ENCODE assay signal across 6 cellular contexts in the genomic region with DNA sequence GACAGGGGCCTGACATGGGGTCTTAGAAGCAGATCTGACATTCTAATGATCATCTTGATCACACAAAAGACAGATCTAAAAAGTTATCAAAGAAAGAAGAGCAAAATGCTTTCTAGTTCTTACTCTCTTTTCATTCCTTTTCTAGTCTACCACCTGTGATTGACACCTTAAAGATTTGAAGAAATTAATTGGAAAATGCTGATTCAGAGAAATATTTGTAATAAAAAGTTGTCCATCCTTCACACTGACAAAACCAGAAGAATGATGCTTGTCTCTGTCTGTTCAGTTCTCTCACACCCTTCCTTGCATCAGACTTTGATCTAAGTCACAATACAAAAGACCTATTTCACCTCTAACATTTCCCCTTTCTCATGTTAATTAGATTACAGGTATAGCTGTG.
"Had no signal": no experiment of that assay in that cellular context is flagged by ENCODE, and none has a peak within 500 bp of the region (broad histone marks: within the 10 kb centered on the region; RNA-seq: fewer than 3 reads in every experiment).

No MANE protein-coding gene starts in this region.

- H3K4me3 Mint-ChIP-seq: IgD-negative memory B cell had no signal

- H3K9ac ChIP-seq: KMS-11 had no signal

- H3K36me3 Mint-ChIP-seq: IgD-negative memory B cell had no signal

- FAIRE-seq: HTR-8/SVneo had no signal

- H3K4me2 ChIP-seq: KMS-11 had no signal

- H3K27ac Mint-ChIP-seq: IgD-negative memory B cell had no signal

- H3K27me3 Mint-ChIP-seq: IgD-negative memory B cell had no signal

- H3K4me1 Mint-ChIP-seq: IgD-negative memory B cell had no signal

- DNase-seq: KBM-7, KG1 had no signal

- H3K27ac ChIP-seq: HL-60, KMS-11 had no signal
